31 cellular contexts compared by ENCODE assay signal in the genomic region with DNA sequence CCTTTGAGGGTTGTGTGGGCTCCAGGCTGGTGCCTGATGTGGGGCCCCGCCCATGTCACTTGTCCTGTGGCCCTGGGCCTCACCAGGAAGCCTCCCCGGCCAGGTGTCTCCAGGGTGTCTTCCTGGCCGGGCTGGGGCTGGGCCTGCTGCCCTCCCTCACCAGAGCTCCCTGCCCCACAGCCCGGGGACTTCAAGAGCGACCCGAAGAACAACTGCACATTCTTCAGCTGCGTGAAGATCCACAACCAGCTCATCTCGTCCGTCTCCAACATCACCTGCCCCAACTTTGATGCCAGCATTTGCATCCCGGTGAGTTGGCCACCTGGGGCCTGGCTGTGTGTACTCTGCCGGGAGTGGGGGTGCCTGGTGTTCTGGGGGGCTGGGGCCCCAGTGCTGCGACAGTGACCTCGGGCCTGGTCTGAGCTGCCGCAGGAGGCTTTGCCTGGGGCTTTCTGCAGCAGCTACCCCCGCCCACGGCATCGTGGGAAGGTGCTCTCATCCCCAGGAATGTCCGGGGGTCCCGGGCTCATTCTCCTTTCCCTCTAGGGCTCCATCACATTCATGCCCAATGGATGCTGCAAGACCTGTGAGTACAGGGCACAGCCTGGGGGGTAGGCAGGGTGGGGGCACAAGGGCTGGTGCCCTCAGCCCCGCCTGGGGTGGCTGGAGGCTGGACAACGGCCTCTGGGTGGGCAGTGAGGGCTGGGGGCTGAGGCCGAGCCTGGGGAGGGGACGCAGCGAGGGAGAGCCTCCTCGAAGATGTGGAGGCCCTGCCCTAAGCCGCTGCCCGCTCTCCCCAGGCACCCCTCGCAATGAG. TPM values are rescaled to one million over a fixed set of nuclear protein-coding genes. Genes with fewer than 3 reads are reported as not detected.
"Had no signal": no experiment of that assay in that cellular context is flagged by ENCODE, and none has a peak within 500 bp of the region (broad histone marks: within the 10 kb centered on the region; RNA-seq: fewer than 3 reads in every experiment).

No MANE protein-coding gene starts in this region.

- H3K27ac ChIP-seq: coronary artery, esophagus squamous epithelium, heart right ventricle, neural progenitor cell, stomach, thyroid gland had no signal

- DNase-seq: dermis blood vessel endothelial cell; effector memory CD4-positive, alpha-beta T cell; erythroblast; esophagus squamous epithelium; foreskin melanocyte; glutamatergic neuron; hippocampal formation; kidney glomerular epithelial cell; left colon; nucleus accumbens; retina; stimulated activated CD4-positive, alpha-beta T cell treated with anti-CD3 and anti-CD28 coated beads, Interleukin-2, amount 100 ng/mL, for 24 hours; stimulated activated CD4-positive, alpha-beta T cell treated with anti-CD3 and anti-CD28 coated beads, Interleukin-4, amount 100 ng/mL, for 24 hours; stimulated activated naive CD4-positive, alpha-beta T cell treated with Interleukin-2 at 50 U/mL for 16 hours; stomach; thyroid gland had no signal

- H3K27me3 ChIP-seq: neural progenitor cell, thyroid gland had no signal

- H3K36me3 ChIP-seq: esophagus squamous epithelium, heart right ventricle, neural progenitor cell, stomach, thyroid gland had no signal

- ATAC-seq: heart right ventricle; left colon; left ventricle myocardium superior; sciatic nerve; stimulated activated effector memory CD8-positive, alpha-beta T cell treated with anti-CD3 and anti-CD28 coated beads, Interleukin-12 subunit alpha, Interleukin-12 subunit beta, amount 100 ng/mL, for 72 hours had no signal

- H2AFZ ChIP-seq: neural progenitor cell had no signal

- H3K9me3 ChIP-seq: esophagus squamous epithelium, heart right ventricle, stomach, thyroid gland had no signal

- H3K4me2 ChIP-seq: neural progenitor cell, smooth muscle cell had no signal

- H3K9ac ChIP-seq: neural progenitor cell had no signal

- H3K4me1 ChIP-seq: esophagus squamous epithelium, heart right ventricle, neural progenitor cell, stomach, thyroid gland had no signal

- H3K4me3 ChIP-seq: coronary artery, esophagus squamous epithelium, heart right ventricle, lung, neural progenitor cell, smooth muscle cell, stomach, thyroid gland had no signal

RNA-seq across cellular contexts. Expression of a gene that starts 34.6 kb away (rescaled TPM):
- total RNA-seq: dermis blood vessel endothelial cell, endothelial cell of umbilical vein, left ventricle myocardium superior, mononuclear cell, osteocyte, pulmonary artery endothelial cell, sciatic nerve, smooth muscle cell, temporal lobe, thyroid gland, urinary bladder had no signal
- polyA plus RNA-seq: endothelial cell of umbilical vein, heart right ventricle, smooth muscle cell, stomach had no signal

RNA-seq across cellular contexts. Expression of a gene that starts 48.4 kb away (rescaled TPM):
- total RNA-seq: dermis blood vessel endothelial cell, endothelial cell of umbilical vein, heart right ventricle, left ventricle myocardium superior, osteocyte, pulmonary artery endothelial cell, smooth muscle cell, subcutaneous adipose tissue, thyroid gland, urinary bladder had no signal
- polyA plus RNA-seq: endothelial cell of umbilical vein, heart right ventricle, smooth muscle cell, urinary bladder had no signal
